Comparison of ENCODE assay signal across 22 cellular contexts in genomic region chr5:174355995-174356394, GRCh38.
"Had no signal": no experiment of that assay in that cellular context is flagged by ENCODE, and none has a peak within 500 bp of the region (broad histone marks: within the 10 kb centered on the region; RNA-seq: fewer than 3 reads in every experiment).

No MANE protein-coding gene starts in this region.

- DNase-seq: activated CD4-positive, alpha-beta memory T cell treated with anti-CD3 and anti-CD28 coated beads for 36 hours; activated CD4-positive, alpha-beta T cell treated with anti-CD3 and anti-CD28 coated beads, Interleukin-2, amount 10 ng/mL, durations not matched to agents 7 days and 5 days; activated CD4-positive, CD25-positive, alpha-beta regulatory T cell; activated CD8-positive, alpha-beta memory T cell treated with anti-CD3 and anti-CD28 coated beads for 24 hours; activated gamma-delta T cell; activated naive CD4-positive, alpha-beta T cell treated with anti-CD3 and anti-CD28 coated beads for 36 hours; activated T-cell treated with anti-CD3 and anti-CD28 coated beads, Interleukin-2, amount 50 U/mL, for 4 hours; amygdala; Karpas-422; NCI-H1048; NCI-H146; NCI-H187 treated with DMSO at 0.1 percent for 48 hours; NCI-H2081 treated with DMSO at 0.1 percent for 48 hours; NCI-H446; NCI-H524; SJCRH30; T-helper 17 cell had no signal

- ATAC-seq: activated T-cell treated with anti-CD3 and anti-CD28 coated beads, Interleukin-2, amount 50 U/mL, for 4 hours; activated T-helper 17 cell treated with anti-CD3 and anti-CD28 coated beads, Interleukin-2, amount 50 U/mL, for 72 hours; K562; T-helper 17 cell had no signal

- H3K4me1 Mint-ChIP-seq: activated CD4-positive, alpha-beta T cell treated with anti-CD3 and anti-CD28 coated beads, Interleukin-2, amount 10 ng/mL, durations not matched to agents 7 days and 5 days; activated T-helper 17 cell treated with anti-CD3 and anti-CD28 coated beads, Interleukin-2, amount 50 U/mL, for 72 hours; T-helper 17 cell had no signal

- H3K4me1 ChIP-seq: SJCRH30 had no signal

- H3K36me3 Mint-ChIP-seq: activated CD4-positive, alpha-beta memory T cell treated with anti-CD3 and anti-CD28 coated beads for 36 hours; activated naive CD8-positive, alpha-beta T cell; brain had no signal

- H3K36me3 ChIP-seq: SJCRH30 had no signal

- H3K4me3 Mint-ChIP-seq: activated CD4-positive, alpha-beta memory T cell treated with anti-CD3 and anti-CD28 coated beads for 36 hours; activated CD4-positive, alpha-beta T cell treated with anti-CD3 and anti-CD28 coated beads, Interleukin-2, amount 10 ng/mL, durations not matched to agents 7 days and 5 days; activated naive CD4-positive, alpha-beta T cell treated with anti-CD3 and anti-CD28 coated beads for 36 hours; activated naive CD8-positive, alpha-beta T cell; activated T-cell treated with anti-CD3 and anti-CD28 coated beads, Interleukin-2, amount 50 U/mL, for 4 hours; activated T-helper 17 cell treated with anti-CD3 and anti-CD28 coated beads, Interleukin-2, amount 50 U/mL, for 72 hours; brain; T-helper 17 cell had no signal

- H3K27ac ChIP-seq: SJCRH30, VCaP had no signal

- H3K27me3 Mint-ChIP-seq: activated CD4-positive, alpha-beta T cell treated with anti-CD3 and anti-CD28 coated beads, Interleukin-2, amount 10 ng/mL, durations not matched to agents 7 days and 5 days had no signal

- H3K27ac Mint-ChIP-seq: activated CD4-positive, alpha-beta memory T cell treated with anti-CD3 and anti-CD28 coated beads for 36 hours; activated CD4-positive, alpha-beta T cell treated with anti-CD3 and anti-CD28 coated beads, Interleukin-2, amount 10 ng/mL, durations not matched to agents 7 days and 5 days; activated naive CD4-positive, alpha-beta T cell treated with anti-CD3 and anti-CD28 coated beads for 36 hours; activated naive CD8-positive, alpha-beta T cell; activated T-helper 17 cell treated with anti-CD3 and anti-CD28 coated beads, Interleukin-2, amount 50 U/mL, for 72 hours; brain; T-helper 17 cell had no signal

- H3K4me3 ChIP-seq: K562, SJCRH30 had no signal

- H3K9me3 Mint-ChIP-seq: activated CD4-positive, alpha-beta memory T cell treated with anti-CD3 and anti-CD28 coated beads for 36 hours; activated CD4-positive, alpha-beta T cell treated with anti-CD3 and anti-CD28 coated beads, Interleukin-2, amount 10 ng/mL, durations not matched to agents 7 days and 5 days; activated T-cell treated with anti-CD3 and anti-CD28 coated beads, Interleukin-2, amount 50 U/mL, for 4 hours; activated T-helper 17 cell treated with anti-CD3 and anti-CD28 coated beads, Interleukin-2, amount 50 U/mL, for 72 hours had no signal

- H3K9me3 ChIP-seq: SJCRH30 had no signal
